15 cellular contexts compared by ENCODE assay signal in genomic region chr7:17166824-17167379, GRCh38.
A peak's percentile ranks its signal among the peaks of the same experiment; 100 is the strongest.
DNase-seq lines count a peak whose midpoint lies in the region; ATAC-seq, FAIRE-seq and TF ChIP-seq lines count a peak whose summit lies in the region.
"Had no signal": no experiment of that assay in that cellular context is flagged by ENCODE, and none has a peak within 500 bp of the region (broad histone marks: within the 10 kb centered on the region; RNA-seq: fewer than 3 reads in every experiment).

No MANE protein-coding gene starts in this region.

- FAIRE-seq in H1 (lab: Jason Lieb, UNC) (no peak), HTR-8/SVneo (lab: Jason Lieb, UNC) (no peak)
- FAIRE-seq: pancreas had no signal

- H4K5ac ChIP-seq in H1 (ENCODE audit: insufficient read length, low read depth, low read length) = no peak overlapping the region

- no peak overlapping the region for H3K14ac ChIP-seq in H1 (ENCODE audit: insufficient read length)

- no peak overlapping the region for H3K4me3 Mint-ChIP-seq in activated T-cell treated with anti-CD3 and anti-CD28 coated beads, Interleukin-2, amount 50 U/mL, for 24 hours
- H3K4me3 Mint-ChIP-seq in CD8-positive, alpha-beta memory T cell = no peak overlapping the region
- H3K4me3 Mint-ChIP-seq: activated B cell treated with CpG ODN at 0.5 μM for 24 hours had no signal

- no peaks in the 10 kb centered on the region for H4K20me1 ChIP-seq in H1 (replicated peaks in 1 of 2; ENCODE audit: control insufficient read depth in 1 of 2, insufficient read depth in 2 of 2, low read length in 2 of 2)

- H3K27ac Mint-ChIP-seq in activated T-cell treated with anti-CD3 and anti-CD28 coated beads, Interleukin-2, amount 50 U/mL, for 24 hours = peak overlapping the region; percentile 76
- no peak overlapping the region for H3K27ac Mint-ChIP-seq in CD8-positive, alpha-beta memory T cell
- H3K27ac Mint-ChIP-seq: activated B cell treated with CpG ODN at 0.5 μM for 24 hours had no signal

- peaks cover 8% of the 10 kb centered on the region for H3K9me3 Mint-ChIP-seq in activated T-cell treated with anti-CD3 and anti-CD28 coated beads, Interleukin-2, amount 50 U/mL, for 24 hours
- peaks cover 0 to 4% (median 2%) of the 10 kb centered on the region in 5 donors for H3K9me3 Mint-ChIP-seq in CD8-positive, alpha-beta memory T cell
- H3K9me3 Mint-ChIP-seq: activated B cell treated with CpG ODN at 0.5 μM for 24 hours had no signal

- ATAC-seq in GM21360 (IDR thresholded peaks at IDR 0.05; ENCODE audit: unreplicated experiment) (peak; percentile 94), HG03064 (IDR thresholded peaks at IDR 0.05; ENCODE audit: low read depth, unreplicated experiment) (peak; percentile 92)
- ATAC-seq: pancreas had no signal

- H3K56ac ChIP-seq in H1 (replicated peaks; ENCODE audit: insufficient read length, low read depth, low read length) = no peak overlapping the region

- H2BK120ac ChIP-seq in H1 (replicated peaks; ENCODE audit: low read depth, low read length) = no peak overlapping the region

- no peak overlapping the region for H3K4ac ChIP-seq in H1 (replicated peaks; ENCODE audit: insufficient read length, low read depth, low read length)

- peaks cover 3% of the 10 kb centered on the region for H3K36me3 Mint-ChIP-seq in activated T-cell treated with anti-CD3 and anti-CD28 coated beads, Interleukin-2, amount 50 U/mL, for 24 hours (ENCODE audit: low read depth)
- peaks cover 0 to 3% (median 0%) of the 10 kb centered on the region in 3 donors for H3K36me3 Mint-ChIP-seq in CD8-positive, alpha-beta memory T cell

- peaks cover 37% of the 10 kb centered on the region for H3K4me1 Mint-ChIP-seq in activated T-cell treated with anti-CD3 and anti-CD28 coated beads, Interleukin-2, amount 50 U/mL, for 24 hours (ENCODE audit: low read depth)
- H3K4me1 Mint-ChIP-seq in CD8-positive, alpha-beta memory T cell = peaks cover 11 to 46% (median 44%) of the 10 kb centered on the region in 3 donors
- H3K4me1 Mint-ChIP-seq: activated B cell treated with CpG ODN at 0.5 μM for 24 hours had no signal

- H3K9me3 ChIP-seq in H1 (ENCODE audit: insufficient read depth in 2 of 2, low read depth in 1 of 2, low read length in 1 of 2) = no peaks in the 10 kb centered on the region
- no peaks in the 10 kb centered on the region for H3K9me3 ChIP-seq in CD8-positive, alpha-beta memory T cell (ENCODE audit: low read length)
- H3K9me3 ChIP-seq: pancreas, tibial artery had no signal

- no peak overlapping the region for H4K8ac ChIP-seq in H1 (ENCODE audit: extremely low read depth, insufficient read depth, low read length)

- no peak overlapping the region for H2BK20ac ChIP-seq in H1 (ENCODE audit: low read length)

- H2BK5ac ChIP-seq in H1 (ENCODE audit: low read depth, low read length) = no peak overlapping the region

- H3K23me2 ChIP-seq in H1 (ENCODE audit: low read depth, low read length) = no peaks in the 10 kb centered on the region

- 83% methylated on average over 4 of the region's 4 CpGs; no CpG with 5 or more reads in 1 of the 2 experiments for WGBS in H1 (ENCODE audit: extremely low coverage in 1 of 2, insufficient coverage in 1 of 2, insufficient read length in 1 of 2, insufficient replicate concordance in 2 of 2, low coverage in 1 of 2, low lambda C conversion rate in 2 of 2, missing lambda C conversion rate in 1 of 2), 2 experiments

- H3K36me3 ChIP-seq in H1 (ENCODE audit: control insufficient read depth in 2 of 4, insufficient read depth in 4 of 4, low read length in 3 of 4) = no peaks in the 10 kb centered on the region
- H3K36me3 ChIP-seq in CD8-positive, alpha-beta memory T cell (ENCODE audit: insufficient read depth, low read length) = no peaks in the 10 kb centered on the region
- H3K36me3 ChIP-seq: pancreas, tibial artery had no signal

- H3K27me3 Mint-ChIP-seq in activated T-cell treated with anti-CD3 and anti-CD28 coated beads, Interleukin-2, amount 50 U/mL, for 24 hours = no peaks in the 10 kb centered on the region
- peaks cover 0 to 2% of the 10 kb centered on the region in 2 donors for H3K27me3 Mint-ChIP-seq in CD8-positive, alpha-beta memory T cell
- H3K27me3 Mint-ChIP-seq: activated B cell treated with CpG ODN at 0.5 μM for 24 hours had no signal

- no peak overlapping the region for H2BK15ac ChIP-seq in H1 (ENCODE audit: low read length)

- POLR2A ChIA-PET in H1 (lab: Charles Lee; ENCODE audit: partially characterized antibody) = no interaction called here
- POLR2A ChIA-PET in CD8-positive, alpha-beta memory T cell (lab: Charles Lee) = no interaction called here

- CTCF ChIA-PET in H1 (lab: Charles Lee; ENCODE audit: partially characterized antibody) = no interaction called here
- CTCF ChIA-PET in CD8-positive, alpha-beta memory T cell (lab: Charles Lee) = interaction anchor here (1.6 kb wide), 1 partner anchor 23 kb away, joined by 3 read pairs; no protein-coding TSS in a partner anchor

- H3K4me1 ChIP-seq in H1 (replicated peaks in 1 of 4; ENCODE audit: control insufficient read depth in 3 of 4, insufficient read depth in 4 of 4, low read length in 3 of 4) = no peaks in the 10 kb centered on the region
- H3K4me1 ChIP-seq in CD8-positive, alpha-beta memory T cell (ENCODE audit: insufficient read depth, low read length) = no peaks in the 10 kb centered on the region
- H3K4me1 ChIP-seq: pancreas, tibial artery had no signal

- H3K4me3 ChIP-seq in H1 (ENCODE audit: extremely low read depth in 1 of 4, insufficient read depth in 2 of 4, low read depth in 3 of 4, low read length in 4 of 4) = no peak overlapping the region
- no peak overlapping the region for H3K4me3 ChIP-seq in CD8-positive, alpha-beta memory T cell (ENCODE audit: low read length)
- H3K4me3 ChIP-seq: pancreas, tibial artery had no signal

- no peak overlapping the region for H3K4me2 ChIP-seq in H1 (ENCODE audit: insufficient read depth in 1 of 2, low read depth in 2 of 2, low read length in 2 of 2)

- no peaks in the 10 kb centered on the region for H3K79me2 ChIP-seq in H1 (ENCODE audit: control insufficient read depth in 1 of 2, insufficient read depth in 2 of 2, low read length in 2 of 2)

- H2BK12ac ChIP-seq in H1 (ENCODE audit: low read depth, low read length) = no peak overlapping the region

- H3K79me1 ChIP-seq in H1 (ENCODE audit: low read depth, low read length) = no peaks in the 10 kb centered on the region

- H3K27ac ChIP-seq in H1 (ENCODE audit: low read depth, low read length) = no peak overlapping the region
- H3K27ac ChIP-seq in CD8-positive, alpha-beta memory T cell (ENCODE audit: low read depth, low read length) = no peak overlapping the region
- H3K27ac ChIP-seq: pancreas, tibial artery had no signal

- TF ChIP-seq POLR2A in H1 (IDR thresholded peaks at IDR 0.05; ENCODE audit: control extremely low read depth in 1 of 2, low read depth in 2 of 2, low read length in 2 of 2) = no peak

- no peak for DNase-seq in activated T-cell treated with anti-CD3 and anti-CD28 coated beads, Interleukin-2, amount 50 U/mL, for 24 hours
- no peak for DNase-seq in activated T-cell treated with anti-CD3 and anti-CD28 coated beads, Interleukin-2, amount 50 U/mL, for 1 hour
- no peak for DNase-seq in H1 (ENCODE audit: low read depth in 1 of 2, low spot score in 2 of 2)
- no peak for DNase-seq in activated CD8-positive, alpha-beta memory T cell treated with anti-CD3 and anti-CD28 coated beads, Interleukin-2, amount 50 U/mL, for 48 hours
- DNase-seq in HTR-8/SVneo (ENCODE audit: insufficient read length, low spot score) = no peak
- no peak for DNase-seq in CD8-positive, alpha-beta memory T cell
- DNase-seq: activated B cell treated with CpG ODN at 0.5 μM for 24 hours; effector CD8-positive, alpha-beta T cell; IMR-90; NCI-H2081 treated with DMSO at 0.1 percent for 48 hours; pancreas; RPMI8226; tibial artery had no signal

- no peak overlapping the region for H2AK5ac ChIP-seq in H1 (ENCODE audit: low read depth, low read length)

- H3K23ac ChIP-seq in H1 (ENCODE audit: insufficient read length) = no peak overlapping the region

- TF ChIP-seq EP300 in H1 (IDR thresholded peaks at IDR 0.05; ENCODE audit: borderline replicate concordance in 1 of 2, low read depth in 2 of 2, low read length in 2 of 2) = no peak

- no peak overlapping the region for H3K9ac ChIP-seq in H1 (replicated peaks in 1 of 4; ENCODE audit: extremely low read depth in 1 of 4, low read depth in 3 of 4, low read length in 3 of 4)

- TF ChIP-seq RAD21 in H1 (IDR thresholded peaks at IDR 0.05 in 1 of 2, conservative IDR thresholded peaks at IDR 0.05 in 1 of 2; ENCODE audit: low read depth in 2 of 2, low read length in 2 of 2) = no peak

- TF ChIP-seq CTCF in H1 (IDR thresholded peaks at IDR 0.05; ENCODE audit: control extremely low read depth in 1 of 3, insufficient read depth in 1 of 3, low read depth in 1 of 3, low read length in 3 of 3) = no peak

- H4K91ac ChIP-seq in H1 (replicated peaks; ENCODE audit: insufficient read length, low read length) = no peak overlapping the region

- H3K27me3 ChIP-seq in H1 (replicated peaks in 1 of 4; ENCODE audit: control insufficient read depth in 3 of 4, extremely low read depth in 1 of 4, insufficient read depth in 3 of 4, low read length in 3 of 4) = no peaks in the 10 kb centered on the region
- no peaks in the 10 kb centered on the region for H3K27me3 ChIP-seq in CD8-positive, alpha-beta memory T cell (ENCODE audit: insufficient read depth, low read length, poor library complexity, severe bottlenecking)
- H3K27me3 ChIP-seq: pancreas, tibial artery had no signal

- H3K18ac ChIP-seq in H1 (ENCODE audit: extremely low read depth, low read length) = no peak overlapping the region

- H2AFZ ChIP-seq in H1 (ENCODE audit: low read length) = 0 out of 2 replicates have a peak overlapping the region, but pooled peaks have one; percentile 5

TF ChIP-seq in H1, 55 proteins besides CTCF, POLR2A, EP300 and RAD21:
- TF ChIP-seq JUND (IDR thresholded peaks at IDR 0.05; ENCODE audit: low read length) (no peak), ATF2 (IDR thresholded peaks at IDR 0.05; ENCODE audit: low read length) (no peak), ZNF274 (IDR thresholded peaks at IDR 0.05; ENCODE audit: borderline replicate concordance, extremely low read depth, low read length) (no peak), KDM5A (IDR thresholded peaks at IDR 0.05; ENCODE audit: low read length) (no peak)
